Comparison of ENCODE assay signal across 11 cellular contexts in the genomic region with DNA sequence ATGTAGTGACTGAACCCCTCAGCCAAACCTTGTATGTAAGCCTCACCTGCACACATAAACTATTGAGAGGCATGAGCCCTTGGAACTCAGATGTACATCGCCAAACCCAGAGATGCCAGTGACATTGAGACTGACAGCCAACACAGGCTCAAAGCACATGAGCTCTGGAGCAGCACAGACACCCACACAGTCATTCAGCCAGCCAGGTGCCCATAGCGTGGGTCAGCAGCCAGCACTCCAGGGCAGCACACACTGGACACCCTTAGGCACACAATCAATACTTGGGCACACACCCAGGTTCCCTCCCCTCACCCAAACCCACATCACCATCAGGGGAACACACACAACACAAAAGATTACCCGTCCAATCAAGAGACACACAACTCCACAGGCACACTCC. TPM values are rescaled to one million over a fixed set of nuclear protein-coding genes. Genes with fewer than 3 reads are reported as not detected.
"Had no signal": no experiment of that assay in that cellular context is flagged by ENCODE, and none has a peak within 500 bp of the region (broad histone marks: within the 10 kb centered on the region; RNA-seq: fewer than 3 reads in every experiment).

No MANE protein-coding gene starts in this region.

- H3K27ac Mint-ChIP-seq: effector memory CD8-positive, alpha-beta T cell; neural progenitor cell had no signal

- H3K9me3 ChIP-seq: ascending aorta, pancreas had no signal

- H3K9ac ChIP-seq: neural progenitor cell had no signal

- H3K27ac ChIP-seq: neural progenitor cell, pancreas had no signal

- H3K4me1 ChIP-seq: pancreas had no signal

- H3K4me3 ChIP-seq: ascending aorta, neural progenitor cell, pancreas had no signal

- H3K27me3 ChIP-seq: ascending aorta, neural progenitor cell, pancreas had no signal

- DNase-seq: activated CD4-positive, alpha-beta T cell treated with anti-CD3 and anti-CD28 coated beads, Interleukin-2, amount 50 U/mL, for 48 hours; activated CD4-positive, CD25-positive, alpha-beta regulatory T cell; central memory CD4-positive, alpha-beta T cell; cortex of kidney; effector memory CD8-positive, alpha-beta T cell; kidney; left ventricle myocardium superior; pancreas had no signal

- H3K4me2 ChIP-seq: neural progenitor cell had no signal

- H3K9me3 Mint-ChIP-seq: effector memory CD8-positive, alpha-beta T cell had no signal

- H3K36me3 ChIP-seq: ascending aorta, neural progenitor cell, pancreas had no signal

- H2AFZ ChIP-seq: neural progenitor cell had no signal

- H3K36me3 Mint-ChIP-seq: neural progenitor cell had no signal

- H3K4me3 Mint-ChIP-seq: effector memory CD8-positive, alpha-beta T cell; neural progenitor cell had no signal

RNA-seq across cellular contexts. Expression of gene SYN1, which starts 41.8 kb away (rescaled TPM):
- total RNA-seq: skeletal muscle tissue had no signal
